Comparison of ENCODE assay signal across 8 cellular contexts in genomic region chr7:25117226-25118047, GRCh38. TPM values are rescaled to one million over a fixed set of nuclear protein-coding genes. Genes with fewer than 3 reads are reported as not detected.
DNase-seq lines count a peak whose midpoint lies in the region; ATAC-seq and TF ChIP-seq lines count a peak whose summit lies in the region.

No MANE protein-coding gene starts in this region.

- H3K4me3 ChIP-seq in BLaER1 (no peak overlapping the region), esophagus squamous epithelium (no peak overlapping the region)

- peaks cover 44% of the 10 kb centered on the region for H3K4me1 ChIP-seq in BLaER1
- peaks cover 0 to 15% (median 6%) of the 10 kb centered on the region in 3 donors for H3K4me1 ChIP-seq in esophagus squamous epithelium

- TF ChIP-seq CTCF in esophagus squamous epithelium (IDR thresholded peaks at IDR 0.05) = no peak

- peaks cover 36% of the 10 kb centered on the region for H3K4me1 Mint-ChIP-seq in activated naive CD8-positive, alpha-beta T cell (ENCODE audit: low read depth)

- no peak overlapping the region for H3K4me3 Mint-ChIP-seq in activated naive CD8-positive, alpha-beta T cell

- TF ChIP-seq POLR2A in esophagus squamous epithelium (IDR thresholded peaks at IDR 0.05) = no peak

- no peaks in the 10 kb centered on the region for H3K9me3 Mint-ChIP-seq in activated naive CD8-positive, alpha-beta T cell (ENCODE audit: low read depth)

- H3K27ac Mint-ChIP-seq in activated naive CD8-positive, alpha-beta T cell = peak overlapping the region; percentile 47

- peaks cover 58% of the 10 kb centered on the region for H4K20me1 ChIP-seq in BLaER1

- in situ Hi-C loops in G401 (cut with HindIII; ENCODE audit: low sequenced_read_pairs) = no loop called here

- H3K27me3 ChIP-seq in BLaER1 (no peaks in the 10 kb centered on the region), esophagus squamous epithelium (no peaks in the 10 kb centered on the region)

- peaks cover 6% of the 10 kb centered on the region for H3K36me3 Mint-ChIP-seq in activated naive CD8-positive, alpha-beta T cell

- intact Hi-C loops in esophagus squamous epithelium (cut with DNase I) = no loop called here

- H3K27ac ChIP-seq in BLaER1 = peak overlapping the region; percentile 30; the same call in 1 of the 2 replicates
- H3K27ac ChIP-seq in esophagus squamous epithelium = peak overlapping the region in 1 of 4 donors; percentile 46

- H3K36me3 ChIP-seq in BLaER1 (peaks cover 44% of the 10 kb centered on the region), esophagus squamous epithelium (peaks cover 12 to 42% (median 15%) of the 10 kb centered on the region in 3 donors)

- H3K4me2 ChIP-seq in BLaER1 = peak overlapping the region; percentile 50

- DNase-seq in T-helper 9 cell (no peak), foreskin melanocyte (no peak), esophagus squamous epithelium (lab: John Stamatoyannopoulos, UW) (no peak), G401 (ENCODE audit: low spot score) (no peak)

- WGBS in esophagus squamous epithelium, 2 donors = 66 to 71% methylated on average over 7 of the region's 7 CpGs

- no peaks in the 10 kb centered on the region for H3K27me3 Mint-ChIP-seq in activated naive CD8-positive, alpha-beta T cell

- peak; percentile 91 for ATAC-seq in GM18909 (IDR thresholded peaks at IDR 0.05; ENCODE audit: poor library complexity, unreplicated experiment)
- ATAC-seq in HG03039 (IDR thresholded peaks at IDR 0.05; ENCODE audit: unreplicated experiment) = peak; percentile 78

- H3K9me3 ChIP-seq in BLaER1 (no peaks in the 10 kb centered on the region), esophagus squamous epithelium (no peaks in the 10 kb centered on the region)

- H3K9ac ChIP-seq in BLaER1 = no peak overlapping the region; the same call in 1 of the 2 replicates

RNA-seq across cellular contexts. Expression of gene CYCS, which starts 7.6 kb away (rescaled TPM):
- 100 to 1,000 TPM in 1 of 4 donors, 10 to 100 TPM in 3; 48.1 to 117 (median 72.8) TPM for total RNA-seq in esophagus squamous epithelium
- 74.3 and 176 TPM in 2 replicates for total RNA-seq in G401 (2014; rRNA removed; shearing (Covaris generic))
